ENCODE assay signal across 10 cellular contexts in the genomic region with DNA sequence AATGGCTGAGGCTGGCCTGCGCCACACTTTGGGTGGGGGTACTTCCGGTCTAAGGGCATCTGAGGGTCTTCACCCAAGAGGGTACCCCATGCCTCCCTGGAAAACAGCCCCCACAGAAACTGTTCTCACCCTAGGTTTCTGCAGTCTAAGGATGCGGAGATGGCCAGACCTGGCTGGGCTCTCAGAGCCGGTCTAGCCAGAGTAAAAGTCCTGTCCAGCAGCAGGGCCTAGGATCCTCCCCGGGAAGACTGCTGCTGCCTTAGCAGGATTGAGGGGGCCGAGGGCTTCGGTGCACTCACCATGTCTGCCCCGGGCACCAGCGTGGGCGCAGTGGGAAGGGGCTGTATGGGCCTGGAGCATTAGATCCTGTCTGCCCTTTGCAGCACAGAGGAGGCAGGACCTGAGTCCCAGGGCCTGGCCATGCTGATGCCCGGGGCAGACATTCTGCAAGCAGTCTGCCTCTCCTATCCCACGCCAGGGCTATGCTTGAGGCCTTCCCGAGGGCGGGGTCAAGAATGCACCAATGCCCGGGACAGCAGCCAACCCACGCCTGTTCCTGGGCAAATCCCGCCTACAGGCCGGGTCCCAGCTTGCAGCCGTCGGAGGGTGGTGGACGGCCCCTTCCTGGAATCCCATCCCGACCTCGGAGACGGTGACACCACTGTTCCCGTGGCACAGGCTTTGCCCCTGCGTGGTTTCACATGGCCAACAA. TPM values are rescaled to one million over a fixed set of nuclear protein-coding genes. Genes with fewer than 3 reads are reported as not detected.
DNase-seq lines count a peak whose midpoint lies in the region; ATAC-seq and TF ChIP-seq lines count a peak whose summit lies in the region.
"Had no signal": no experiment of that assay in that cellular context is flagged by ENCODE, and none has a peak within 500 bp of the region (broad histone marks: within the 10 kb centered on the region; RNA-seq: fewer than 3 reads in every experiment).

No MANE protein-coding gene starts in this region.

- TF ChIP-seq CTCF in lower leg skin (IDR thresholded peaks at IDR 0.05), result no peak
- no peak for TF ChIP-seq CTCF in transverse colon (IDR thresholded peaks at IDR 0.05)

- peaks cover 9% of the 10 kb centered on the region for H3K27me3 Mint-ChIP-seq in dendritic cell treated with granulocyte-macrophage colony-stimulating factor and Interleukin-4, amounts not matched to agents 40 ng/mL and 50 ng/mL, for 4 days

- no peak for ATAC-seq in activated naive CD4-positive, alpha-beta T cell treated with anti-CD3 and anti-CD28 coated beads, Interleukin-2, amount 50 U/mL, for 72 hours

- no peak for TF ChIP-seq POLR2A in lower leg skin (IDR thresholded peaks at IDR 0.05)
- no peak for TF ChIP-seq POLR2A in transverse colon (IDR thresholded peaks at IDR 0.05)

- no peak for TF ChIP-seq EP300 in transverse colon (IDR thresholded peaks at IDR 0.05; ENCODE audit: low read depth)

- H3K4me1 Mint-ChIP-seq in dendritic cell treated with granulocyte-macrophage colony-stimulating factor and Interleukin-4, amounts not matched to agents 40 ng/mL and 50 ng/mL, for 4 days (ENCODE audit: low read depth), result peaks cover 61% of the 10 kb centered on the region

- H3K27ac Mint-ChIP-seq in dendritic cell treated with granulocyte-macrophage colony-stimulating factor and Interleukin-4, amounts not matched to agents 40 ng/mL and 50 ng/mL, for 4 days, result peak overlapping the region; percentile 85
- H3K27ac Mint-ChIP-seq in activated naive CD4-positive, alpha-beta T cell treated with anti-CD3 and anti-CD28 coated beads, Interleukin-2, amount 50 U/mL, for 72 hours, result no peak overlapping the region

- DNase-seq in HK-2 (ENCODE audit: unreplicated experiment), result peak; percentile 52
- peak; percentile 66 to 95 for DNase-seq in lower leg skin (ENCODE audit: low spot score in 2 of 2)
- DNase-seq in transverse colon, result peak; percentile 67
- no peak for DNase-seq in NCI-H446 treated with DMSO at 0.1 percent for 48 hours (lab: John Stamatoyannopoulos, UW)
- DNase-seq in activated naive CD4-positive, alpha-beta T cell treated with anti-CD3 and anti-CD28 coated beads, Interleukin-2, amount 50 U/mL, for 72 hours (ENCODE audit: low spot score in 2 of 2), result no peak
- DNase-seq in NCI-H1417 treated with DMSO at 0.1 percent for 48 hours (lab: John Stamatoyannopoulos, UW), result no peak
- no peak for DNase-seq in activated effector memory CD4-positive, alpha-beta T cell treated with anti-CD3 and anti-CD28 coated beads, Interleukin-2, amount 50 U/mL, for 16 hours
- DNase-seq: activated naive CD4-positive, alpha-beta T cell had no signal

- H3K9me3 Mint-ChIP-seq in dendritic cell treated with granulocyte-macrophage colony-stimulating factor and Interleukin-4, amounts not matched to agents 40 ng/mL and 50 ng/mL, for 4 days, result no peaks in the 10 kb centered on the region
- H3K9me3 Mint-ChIP-seq in activated naive CD4-positive, alpha-beta T cell treated with anti-CD3 and anti-CD28 coated beads, Interleukin-2, amount 50 U/mL, for 72 hours, result no peaks in the 10 kb centered on the region

- peaks cover 12% of the 10 kb centered on the region for H3K27me3 ChIP-seq in transverse colon

- peaks cover 11 to 37% (median 23%) of the 10 kb centered on the region in 4 donors for H3K4me1 ChIP-seq in transverse colon

- peak overlapping the region; percentile 46 to 79 (median 64) for H3K27ac ChIP-seq in transverse colon

- no peaks in the 10 kb centered on the region for H3K36me3 ChIP-seq in transverse colon

- H3K36me3 Mint-ChIP-seq in dendritic cell treated with granulocyte-macrophage colony-stimulating factor and Interleukin-4, amounts not matched to agents 40 ng/mL and 50 ng/mL, for 4 days (ENCODE audit: low read depth), result peaks cover 42% of the 10 kb centered on the region
- no peaks in the 10 kb centered on the region for H3K36me3 Mint-ChIP-seq in activated naive CD4-positive, alpha-beta T cell treated with anti-CD3 and anti-CD28 coated beads, Interleukin-2, amount 50 U/mL, for 72 hours

- WGBS in lower leg skin, 2 donors, result 16 to 38% methylated on average over 3 to 20 of the region's 26 CpGs
- 43% methylated on average over 22 of the region's 26 CpGs; no CpG with 5 or more reads in 1 of the 2 donors for WGBS in transverse colon (ENCODE audit: low coverage in 1 of 2), 2 donors

- H3K4me3 ChIP-seq in lower leg skin (ENCODE audit: low read depth, poor library complexity, severe bottlenecking) (no peak overlapping the region), transverse colon (no peak overlapping the region)

- intact Hi-C loops in dendritic cell treated with granulocyte-macrophage colony-stimulating factor and Interleukin-4, amounts not matched to agents 40 ng/mL and 50 ng/mL, for 4 days (cut with micrococcal nuclease), result loop anchor here (2.0 kb wide), 1 partner anchor 15 kb away; no protein-coding TSS in a partner anchor
- intact Hi-C loops in lower leg skin (cut with DNase I; ENCODE audit: low total_unique reads), result no loop called here
- intact Hi-C loops in transverse colon (cut with DNase I; ENCODE audit: low total_unique reads), result no loop called here

- H3K9me3 ChIP-seq in transverse colon, result no peaks in the 10 kb centered on the region

- in situ Hi-C loops in transverse colon (cut with MboI; ENCODE audit: low pct_ligation_motif_present in 1 of 4, low pct_unique_long_range_greater_than_20kb in 1 of 4, low sequenced_read_pairs in 3 of 4), result no loop called here

- peak overlapping the region; percentile 39 for H3K4me3 Mint-ChIP-seq in dendritic cell treated with granulocyte-macrophage colony-stimulating factor and Interleukin-4, amounts not matched to agents 40 ng/mL and 50 ng/mL, for 4 days

RNA-seq across cellular contexts. Expression of a gene that starts 54.7 kb away (rescaled TPM):
- total RNA-seq in lower leg skin, result 1 to 10 TPM in 3 of 4 donors, under 1 TPM in 1; 0.93 to 4.4 (median 2.9) TPM
- total RNA-seq in transverse colon, result 10 to 100 TPM in 1 of 4 donors, 1 to 10 TPM in 3; 4.0 to 18.5 (median 5.5) TPM
- total RNA-seq in activated naive CD4-positive, alpha-beta T cell treated with anti-CD3 and anti-CD28 coated beads, Interleukin-2, amount 50 U/mL, for 72 hours, result 1 to 10 TPM in 1 of 2 donors, under 1 TPM in 1; 0.76 to 1.1 TPM

RNA-seq across cellular contexts. Expression of a gene that starts 55.8 kb away (rescaled TPM):
- not detected for total RNA-seq in lower leg skin
- not detected for total RNA-seq in transverse colon
- not detected for total RNA-seq in activated naive CD4-positive, alpha-beta T cell treated with anti-CD3 and anti-CD28 coated beads, Interleukin-2, amount 50 U/mL, for 72 hours
- total RNA-seq: kidney epithelial cell had no signal

Comparison
In these comparisons a context has a peak if more than half of its experiments do, and no peak if none do; other contexts are left out.
1. DNase-seq: peak in HK-2 (single experiment), lower leg skin (2 of 2) and transverse colon (single experiment); none in NCI-H446 treated with DMSO at 0.1 percent for 48 hours (single experiment), activated naive CD4-positive, alpha-beta T cell treated with anti-CD3 and anti-CD28 coated beads, Interleukin-2, amount 50 U/mL, for 72 hours (0 of 2), NCI-H1417 treated with DMSO at 0.1 percent for 48 hours (single experiment) and activated effector memory CD4-positive, alpha-beta T cell treated with anti-CD3 and anti-CD28 coated beads, Interleukin-2, amount 50 U/mL, for 16 hours (single experiment).